ENCODE assay signal across 10 cellular contexts in genomic region chr7:131554880-131555516, GRCh38. TPM values are rescaled to one million over a fixed set of nuclear protein-coding genes. Genes with fewer than 3 reads are reported as not detected.
DNase-seq lines count a peak whose midpoint lies in the region; ATAC-seq and TF ChIP-seq lines count a peak whose summit lies in the region.
"Had no signal": no experiment of that assay in that cellular context is flagged by ENCODE, and none has a peak within 500 bp of the region (broad histone marks: within the 10 kb centered on the region; RNA-seq: fewer than 3 reads in every experiment).

No MANE protein-coding gene starts in this region.

- peak overlapping the region; percentile 88 for H3K4me2 ChIP-seq in DOHH2 (ENCODE audit: low read length)

- H3K9ac ChIP-seq in rectal smooth muscle tissue (ENCODE audit: low read length): no peak overlapping the region

- peaks cover 35% of the 10 kb centered on the region for H3K4me1 ChIP-seq in DOHH2 (ENCODE audit: control insufficient read depth, low read length)
- H3K4me1 ChIP-seq in rectal smooth muscle tissue (ENCODE audit: control insufficient read depth, insufficient read depth, low read length): peaks cover 9% of the 10 kb centered on the region

- ATAC-seq in GM21526 (IDR thresholded peaks at IDR 0.05; ENCODE audit: low FRiP score, unreplicated experiment) (no peak), GM18519 (IDR thresholded peaks at IDR 0.05; ENCODE audit: low FRiP score, unreplicated experiment) (no peak)

- DNase-seq in NCI-H2171 (lab: John Stamatoyannopoulos, UW): peak; percentile 62
- DNase-seq in fibroblast of villous mesenchyme (ENCODE audit: low read depth): no peak
- no peak for DNase-seq in GM03348 (ENCODE audit: low spot score)
- no peak for DNase-seq in NCI-H187 (lab: John Stamatoyannopoulos, UW)
- DNase-seq: activated CD4-positive, alpha-beta T cell treated with anti-CD3 and anti-CD28 coated beads, Interleukin-2, amount 50 U/mL, for 1 hour; NCI-H345 had no signal

- TF ChIP-seq CTCF in DOHH2 (IDR thresholded peaks at IDR 0.05; ENCODE audit: low read depth, low read length, poor library complexity, severe bottlenecking) (no peak), fibroblast of villous mesenchyme (IDR thresholded peaks at IDR 0.05; ENCODE audit: insufficient read depth, low read depth, low read length) (no peak)

- H3K27me3 ChIP-seq in DOHH2 (ENCODE audit: control insufficient read depth, low read length) (peaks cover 52% of the 10 kb centered on the region), rectal smooth muscle tissue (ENCODE audit: control insufficient read depth, insufficient read depth, low read length) (peaks cover 6% of the 10 kb centered on the region)

- no peaks in the 10 kb centered on the region for H3K79me2 ChIP-seq in DOHH2 (ENCODE audit: control insufficient read depth, low read length)

- H3K4me3 ChIP-seq in DOHH2 (ENCODE audit: low read length): peak overlapping the region; percentile 72
- peak overlapping the region; percentile 57 for H3K4me3 ChIP-seq in fibroblast of villous mesenchyme (ENCODE audit: low read depth, low read length)
- peak overlapping the region; percentile 65 for H3K4me3 ChIP-seq in rectal smooth muscle tissue (ENCODE audit: low read length)

- H3K27ac ChIP-seq in DOHH2 (ENCODE audit: low read depth, low read length) (no peak overlapping the region), rectal smooth muscle tissue (ENCODE audit: low read depth, low read length) (no peak overlapping the region)

- H4K20me1 ChIP-seq in DOHH2 (ENCODE audit: control insufficient read depth, insufficient read depth, low read depth, low read length): 0 out of 2 replicates have a peak, but pooled peaks cover 5% of the 10 kb centered on the region

- no peaks in the 10 kb centered on the region for H3K9me3 ChIP-seq in DOHH2 (ENCODE audit: control insufficient read depth, insufficient read depth, low read length)

- peaks cover 4% of the 10 kb centered on the region; the same call in 1 of the 2 replicates for H3F3A ChIP-seq in DOHH2 (ENCODE audit: control insufficient read depth, insufficient read depth)

- H3K36me3 ChIP-seq in DOHH2 (ENCODE audit: control insufficient read depth, low read length) (no peaks in the 10 kb centered on the region), rectal smooth muscle tissue (ENCODE audit: control insufficient read depth, insufficient read depth, low read length) (no peaks in the 10 kb centered on the region)

- H3K9me2 ChIP-seq in DOHH2 (replicated peaks; ENCODE audit: control insufficient read depth, low read length): no peaks in the 10 kb centered on the region

RNA-seq across cellular contexts. Expression of gene PODXL, which starts 1.4 kb away (rescaled TPM):
- 5.8 and 17.3 TPM in 2 replicates for total RNA-seq in fibroblast of villous mesenchyme
